Comparison of ENCODE assay signal across 16 cellular contexts in the genomic region with DNA sequence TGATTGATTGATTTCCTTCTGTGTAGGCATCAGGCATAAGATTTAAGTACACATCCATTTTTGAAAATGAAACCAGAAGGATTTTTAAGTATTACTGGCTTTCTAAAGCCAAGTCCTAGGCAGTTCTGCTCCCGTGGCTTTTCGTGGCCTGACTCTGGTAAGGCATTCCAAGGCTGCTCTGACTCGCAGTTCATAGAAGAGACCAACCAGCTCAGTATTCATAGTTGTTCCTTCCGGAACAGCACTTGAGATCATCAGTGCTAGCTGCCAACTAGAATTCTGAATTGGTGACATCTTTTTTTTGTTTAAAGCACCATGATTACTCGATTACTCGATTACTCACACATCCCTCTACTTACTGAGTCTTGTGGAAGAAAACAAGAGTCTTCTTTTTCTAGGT. TPM values are rescaled to one million over a fixed set of nuclear protein-coding genes. Genes with fewer than 3 reads are reported as not detected.
DNase-seq lines count a peak whose midpoint lies in the region; ATAC-seq and TF ChIP-seq lines count a peak whose summit lies in the region.
"Had no signal": no experiment of that assay in that cellular context is flagged by ENCODE, and none has a peak within 500 bp of the region (broad histone marks: within the 10 kb centered on the region; RNA-seq: fewer than 3 reads in every experiment).

No MANE protein-coding gene starts in this region.

- no peaks in the 10 kb centered on the region for H3K9me3 ChIP-seq in Peyer's patch
- H3K9me3 ChIP-seq: A549, prostate gland had no signal

- H3K27me3 ChIP-seq in Peyer's patch = no peaks in the 10 kb centered on the region

- no peak for TF ChIP-seq POLR2A in Peyer's patch (IDR thresholded peaks at IDR 0.05)

- no peaks in the 10 kb centered on the region for H3K9me3 Mint-ChIP-seq in activated naive CD8-positive, alpha-beta T cell (ENCODE audit: low read depth)
- no peaks in the 10 kb centered on the region for H3K9me3 Mint-ChIP-seq in activated naive CD8-positive, alpha-beta T cell treated with anti-CD3 and anti-CD28 coated beads for 36 hours
- no peaks in the 10 kb centered on the region for H3K9me3 Mint-ChIP-seq in activated T-helper 17 cell treated with anti-CD3 and anti-CD28 coated beads, Interleukin-2, amount 50 U/mL, for 72 hours

- H3K27ac Mint-ChIP-seq in activated naive CD8-positive, alpha-beta T cell = peak overlapping the region; percentile 23
- no peak overlapping the region for H3K27ac Mint-ChIP-seq in activated naive CD8-positive, alpha-beta T cell treated with anti-CD3 and anti-CD28 coated beads for 36 hours
- H3K27ac Mint-ChIP-seq in activated T-helper 17 cell treated with anti-CD3 and anti-CD28 coated beads, Interleukin-2, amount 50 U/mL, for 72 hours = peak overlapping the region; percentile 31

- peaks cover 0 to 88% (median 0%) of the 10 kb centered on the region in 3 donors for H3K36me3 ChIP-seq in Peyer's patch

- H3K27ac ChIP-seq in Peyer's patch = no peak overlapping the region
- H3K27ac ChIP-seq: A549, prostate gland had no signal

- TF ChIP-seq CTCF in fibroblast of pulmonary artery (IDR thresholded peaks at IDR 0.05; ENCODE audit: low read length, missing control alignments) (no peak), Peyer's patch (IDR thresholded peaks at IDR 0.05) (no peak)

- no peak for DNase-seq in activated naive CD8-positive, alpha-beta T cell treated with anti-CD3 and anti-CD28 coated beads for 36 hours
- peak; percentile 74 for DNase-seq in fibroblast of pulmonary artery (ENCODE audit: low read depth)
- peak; percentile 89 for DNase-seq in stromal cell of bone marrow (ENCODE audit: low read depth)
- no peak for DNase-seq in Peyer's patch
- no peak for DNase-seq in central memory CD4-positive, alpha-beta T cell
- DNase-seq: activated CD8-positive, alpha-beta memory T cell treated with anti-CD3 and anti-CD28 coated beads, Interleukin-2, amount 50 U/mL, for 48 hours; DMS79 treated with DMSO at 0.1 percent for 48 hours; midbrain; NCI-H1092; Right ventricle myocardium superior; stimulated activated CD4-positive, alpha-beta T cell treated with anti-CD3 and anti-CD28 coated beads, Interleukin-2, amount 100 ng/mL, for 24 hours had no signal

- H3K4me1 Mint-ChIP-seq in activated naive CD8-positive, alpha-beta T cell (ENCODE audit: low read depth) = peaks cover 2% of the 10 kb centered on the region
- peaks cover 3% of the 10 kb centered on the region for H3K4me1 Mint-ChIP-seq in activated naive CD8-positive, alpha-beta T cell treated with anti-CD3 and anti-CD28 coated beads for 36 hours
- H3K4me1 Mint-ChIP-seq in activated T-helper 17 cell treated with anti-CD3 and anti-CD28 coated beads, Interleukin-2, amount 50 U/mL, for 72 hours = no peaks in the 10 kb centered on the region

- no peak overlapping the region for H3K4me3 Mint-ChIP-seq in activated naive CD8-positive, alpha-beta T cell
- no peak overlapping the region for H3K4me3 Mint-ChIP-seq in activated naive CD8-positive, alpha-beta T cell treated with anti-CD3 and anti-CD28 coated beads for 36 hours
- no peak overlapping the region for H3K4me3 Mint-ChIP-seq in activated T-helper 17 cell treated with anti-CD3 and anti-CD28 coated beads, Interleukin-2, amount 50 U/mL, for 72 hours

- no peaks in the 10 kb centered on the region for H3K4me1 ChIP-seq in Peyer's patch
- H3K4me1 ChIP-seq: A549, prostate gland had no signal

- H3K36me3 Mint-ChIP-seq in activated naive CD8-positive, alpha-beta T cell = peaks cover 6% of the 10 kb centered on the region
- H3K36me3 Mint-ChIP-seq in activated naive CD8-positive, alpha-beta T cell treated with anti-CD3 and anti-CD28 coated beads for 36 hours = peaks cover 6% of the 10 kb centered on the region
- peaks cover 100% of the 10 kb centered on the region for H3K36me3 Mint-ChIP-seq in activated T-helper 17 cell treated with anti-CD3 and anti-CD28 coated beads, Interleukin-2, amount 50 U/mL, for 72 hours (ENCODE audit: low read depth)

- no peaks in the 10 kb centered on the region for H3K27me3 Mint-ChIP-seq in activated naive CD8-positive, alpha-beta T cell
- no peaks in the 10 kb centered on the region for H3K27me3 Mint-ChIP-seq in activated naive CD8-positive, alpha-beta T cell treated with anti-CD3 and anti-CD28 coated beads for 36 hours
- H3K27me3 Mint-ChIP-seq in activated T-helper 17 cell treated with anti-CD3 and anti-CD28 coated beads, Interleukin-2, amount 50 U/mL, for 72 hours = no peaks in the 10 kb centered on the region

- H3K4me3 ChIP-seq in fibroblast of pulmonary artery (replicated peaks; ENCODE audit: low read depth, low read length) = no peak overlapping the region
- no peak overlapping the region for H3K4me3 ChIP-seq in Peyer's patch
- H3K4me3 ChIP-seq: A549, prostate gland had no signal

- no peak for ATAC-seq in activated T-helper 17 cell treated with anti-CD3 and anti-CD28 coated beads, Interleukin-2, amount 50 U/mL, for 72 hours (replicated peaks)
- no peak for ATAC-seq in HG02798 (IDR thresholded peaks at IDR 0.05; ENCODE audit: poor library complexity, unreplicated experiment)
- ATAC-seq: A549 had no signal

RNA-seq across cellular contexts. Expression of a gene that starts 25.9 kb away (rescaled TPM):
- 10 to 100 TPM; 19.0 to 22.3 TPM for total RNA-seq in activated naive CD8-positive, alpha-beta T cell treated with anti-CD3 and anti-CD28 coated beads for 36 hours
- 10 to 100 TPM; 24.2 to 30.8 TPM for total RNA-seq in activated T-helper 17 cell treated with anti-CD3 and anti-CD28 coated beads, Interleukin-2, amount 50 U/mL, for 72 hours
- total RNA-seq in Peyer's patch = 10 to 100 TPM; 39.2 to 86.7 (median 66.1) TPM

RNA-seq across cellular contexts. Expression of a gene that starts 29.5 kb away (rescaled TPM):
- total RNA-seq in activated naive CD8-positive, alpha-beta T cell treated with anti-CD3 and anti-CD28 coated beads for 36 hours = 10 to 100 TPM; 51.9 to 52.2 TPM
- total RNA-seq in activated T-helper 17 cell treated with anti-CD3 and anti-CD28 coated beads, Interleukin-2, amount 50 U/mL, for 72 hours = 10 to 100 TPM; 56.2 to 62.3 TPM
- 100 to 1,000 TPM in 1 of 4 donors, 10 to 100 TPM in 3; 91.2 to 111 (median 93.2) TPM for total RNA-seq in Peyer's patch

Comparison
In these comparisons a context has a peak if more than half of its experiments do, and no peak if none do; other contexts are left out.
1. DNase-seq: peak in fibroblast of pulmonary artery (single experiment) and stromal cell of bone marrow (single experiment); none in activated naive CD8-positive, alpha-beta T cell treated with anti-CD3 and anti-CD28 coated beads for 36 hours (single experiment), Peyer's patch (0 of 3) and central memory CD4-positive, alpha-beta T cell (single experiment).